In genomic region chr1:46575300-46575699, GRCh38 we compare ENCODE assay signal across 25 cellular contexts.
DNase-seq lines count a peak whose midpoint lies in the region; ATAC-seq and FAIRE-seq lines count a peak whose summit lies in the region.
"Had no signal": no experiment of that assay in that cellular context is flagged by ENCODE, and none has a peak within 500 bp of the region (broad histone marks: within the 10 kb centered on the region; RNA-seq: fewer than 3 reads in every experiment).

No MANE protein-coding gene starts in this region.

- ATAC-seq in HG02642 (IDR thresholded peaks at IDR 0.05; ENCODE audit: poor library complexity, unreplicated experiment) (no peak), HG03571 (IDR thresholded peaks at IDR 0.05; ENCODE audit: unreplicated experiment) (no peak)
- ATAC-seq: activated CD8-positive, alpha-beta T cell treated with anti-CD3 and anti-CD28 coated beads for 36 hours; CD8-positive, alpha-beta T cell; psoas muscle had no signal

- FAIRE-seq in islet of Langerhans (lab: Jason Lieb, UNC) = peak; percentile 17
- FAIRE-seq: A204.1, astrocyte, endothelial cell of umbilical vein, kidney, RCC 7860 had no signal

- DNase-seq in DMS153 (lab: John Stamatoyannopoulos, UW) = peak; percentile 60
- peak; percentile 2 for DNase-seq in NCI-H1105 (lab: John Stamatoyannopoulos, UW)
- peak; percentile 77 for DNase-seq in NCI-H748 treated with DMSO at 0.1 percent for 48 hours (lab: John Stamatoyannopoulos, UW)
- DNase-seq in NCI-H1092 (lab: John Stamatoyannopoulos, UW) = no peak
- DNase-seq in RKO (ENCODE audit: low spot score) = no peak
- DNase-seq: activated CD4-positive, alpha-beta T cell treated with anti-CD3 and anti-CD28 coated beads for 1 hour; activated CD8-positive, alpha-beta T cell treated with anti-CD3 and anti-CD28 coated beads for 36 hours; activated naive CD8-positive, alpha-beta T cell treated with anti-CD3 and anti-CD28 coated beads, Interleukin-2, amount 10 ng/mL, durations not matched to agents 7 days and 5 days; CD8-positive, alpha-beta T cell; central memory CD4-positive, alpha-beta T cell; DMS79; kidney; NCI-H1436; NCI-H345; psoas muscle; stomach; T-helper 1 cell; transverse colon had no signal

Comparison
In these comparisons a context has a peak if more than half of its experiments do, and no peak if none do; other contexts are left out.
1. DNase-seq: peak in DMS153 (single experiment), NCI-H1105 (single experiment) and NCI-H748 treated with DMSO at 0.1 percent for 48 hours (single experiment); none in NCI-H1092 (single experiment) and RKO (single experiment).